Comparison of ENCODE assay signal across 18 cellular contexts in genomic region chr11:44661311-44661717, GRCh38.
"Had no signal": no experiment of that assay in that cellular context is flagged by ENCODE, and none has a peak within 500 bp of the region (broad histone marks: within the 10 kb centered on the region; RNA-seq: fewer than 3 reads in every experiment).

No MANE protein-coding gene starts in this region.

- H3K4me3 ChIP-seq: colonic mucosa, esophagus squamous epithelium, lower lobe of right lung, upper lobe of left lung had no signal

- FAIRE-seq: small intestine had no signal

- DNase-seq: activated CD4-positive, alpha-beta T cell treated with anti-CD3 and anti-CD28 coated beads, Interleukin-2, amount 50 U/mL, for 4 hours; activated CD4-positive, CD25-positive, alpha-beta regulatory T cell treated with anti-CD3 and anti-CD28 coated beads, Interleukin-2, amount 50 U/mL, for 72 hours; activated effector memory CD4-positive, alpha-beta T cell treated with anti-CD3 and anti-CD28 coated beads, Interleukin-2, amount 50 U/mL, for 16 hours; activated T-cell treated with anti-CD3 and anti-CD28 coated beads, Interleukin-2, amount 50 U/mL, for 4 hours; caudate nucleus; colonic mucosa; esophagus squamous epithelium; foreskin melanocyte; kidney glomerular epithelial cell; lower lobe of right lung; retina; SK-N-SH; small intestine; stimulated activated naive CD8-positive, alpha-beta T cell treated with anti-CD3 and anti-CD28 coated beads, Interleukin-15, amount 100 ng/mL, for 72 hours; T-cell; T-helper 9 cell; upper lobe of left lung had no signal

- H3K4me2 ChIP-seq: SK-N-SH had no signal

- H3K27ac ChIP-seq: colonic mucosa, esophagus squamous epithelium, lower lobe of right lung, neutrophil, upper lobe of left lung had no signal

- H3K27me3 ChIP-seq: esophagus squamous epithelium, upper lobe of left lung had no signal

- H3K36me3 ChIP-seq: colonic mucosa, esophagus squamous epithelium, lower lobe of right lung, neutrophil, upper lobe of left lung had no signal

- H3K9ac ChIP-seq: SK-N-SH had no signal

- ATAC-seq: activated T-cell treated with anti-CD3 and anti-CD28 coated beads, Interleukin-2, amount 50 U/mL, for 4 hours; stimulated activated naive CD8-positive, alpha-beta T cell treated with anti-CD3 and anti-CD28 coated beads, Interleukin-15, amount 100 ng/mL, for 72 hours; T-cell had no signal

- H3K4me1 ChIP-seq: colonic mucosa, esophagus squamous epithelium, lower lobe of right lung, upper lobe of left lung had no signal

- H3K9me3 ChIP-seq: colonic mucosa, esophagus squamous epithelium, lower lobe of right lung, neutrophil, SK-N-SH, upper lobe of left lung had no signal
